ENCODE assay signal across 14 cellular contexts in genomic region chr18:13386891-13387801, GRCh38.
DNase-seq lines count a peak whose midpoint lies in the region; ATAC-seq and TF ChIP-seq lines count a peak whose summit lies in the region.
"Had no signal": no experiment of that assay in that cellular context is flagged by ENCODE, and none has a peak within 500 bp of the region (broad histone marks: within the 10 kb centered on the region; RNA-seq: fewer than 3 reads in every experiment).

No MANE protein-coding gene starts in this region.

- peaks cover 5% of the 10 kb centered on the region for H3K27me3 Mint-ChIP-seq in GM23338 (ENCODE audit: insufficient read depth, low read depth, poor library complexity)
- H3K27me3 Mint-ChIP-seq: IgD-negative memory B cell had no signal

- H3K9me3 ChIP-seq in osteoblast (ENCODE audit: low read depth, low read length): no peaks in the 10 kb centered on the region

- H4K20me1 ChIP-seq in osteoblast (ENCODE audit: insufficient read depth, low read length): no peaks in the 10 kb centered on the region
- H4K20me1 ChIP-seq in GM23338 (replicated peaks; ENCODE audit: insufficient read depth): no peaks in the 10 kb centered on the region

- no peaks in the 10 kb centered on the region for H3K4me1 Mint-ChIP-seq in GM23338

- no peak overlapping the region for H3K27ac Mint-ChIP-seq in GM23338

- no peaks in the 10 kb centered on the region for H3K9me3 Mint-ChIP-seq in GM23338

- no peaks in the 10 kb centered on the region for H3K36me3 ChIP-seq in osteoblast (ENCODE audit: insufficient read depth, low read length)
- H3K36me3 ChIP-seq in GM23338 (ENCODE audit: insufficient read depth): no peaks in the 10 kb centered on the region

- H3K79me2 ChIP-seq in osteoblast (ENCODE audit: insufficient read depth, low read length) (no peaks in the 10 kb centered on the region), GM23338 (replicated peaks; ENCODE audit: insufficient read depth) (no peaks in the 10 kb centered on the region)

- H2AFZ ChIP-seq in osteoblast (ENCODE audit: low read length) (no peak overlapping the region), GM23338 (no peak overlapping the region)

- DNase-seq in cardiac septum (ENCODE audit: low spot score) (peak; percentile 67), left cardiac atrium (no peak), ecto neural progenitor cell (ENCODE audit: low spot score) (peak; percentile 34), osteoblast (ENCODE audit: insufficient read length, low spot score, missing footprints) (peak; percentile 51), ureter (ENCODE audit: low spot score) (no peak), midbrain (lab: John Stamatoyannopoulos, UW) (no peak), GM23338 (ENCODE audit: low spot score) (no peak)
- DNase-seq: DND-41, GOT3, MV-4-11, NCI-H1417 treated with DMSO at 0.1 percent for 48 hours, NCI-H2029, NCI-H510A had no signal

- H3F3A ChIP-seq in GM23338 (replicated peaks; ENCODE audit: low read depth): no peaks in the 10 kb centered on the region

- H3K4me2 ChIP-seq in osteoblast (ENCODE audit: insufficient read depth, low read length) (no peak overlapping the region), GM23338 (no peak overlapping the region)

- TF ChIP-seq CTCF in osteoblast (IDR thresholded peaks at IDR 0.05; ENCODE audit: extremely low read depth, low read depth, low read length): no peak
- no peak for TF ChIP-seq CTCF in GM23338 (conservative IDR thresholded peaks at IDR 0.05; ENCODE audit: low read depth in 2 of 2)

- H3K4me3 Mint-ChIP-seq in GM23338: no peak overlapping the region
- H3K4me3 Mint-ChIP-seq: IgD-negative memory B cell had no signal

- H3K9me2 ChIP-seq in GM23338 (ENCODE audit: insufficient read depth): no peaks in the 10 kb centered on the region

- H3K27me3 ChIP-seq in osteoblast (ENCODE audit: insufficient read depth, low read length): no peaks in the 10 kb centered on the region
- no peaks in the 10 kb centered on the region for H3K27me3 ChIP-seq in GM23338 (ENCODE audit: insufficient read depth)

- H3K36me3 Mint-ChIP-seq in GM23338 (ENCODE audit: low read depth): no peaks in the 10 kb centered on the region
- H3K36me3 Mint-ChIP-seq: IgD-negative memory B cell had no signal

- ATAC-seq in left cardiac atrium (no peak), GM23338 (no peak)

- H3K27ac ChIP-seq in osteoblast (ENCODE audit: low read depth, low read length) (no peak overlapping the region), GM23338 (ENCODE audit: low read depth) (no peak overlapping the region)

- intact Hi-C loops in cardiac septum (cut with DNase I): no loop called here
- intact Hi-C loops in left cardiac atrium (cut with DNase I): loop anchor here (10.0 kb wide), 2 partner anchors 48 to 162 kb away; no protein-coding TSS in a partner anchor

- H3K4me1 ChIP-seq in osteoblast (ENCODE audit: insufficient read depth, low read length) (peaks cover 16% of the 10 kb centered on the region), GM23338 (ENCODE audit: insufficient read depth) (no peaks in the 10 kb centered on the region)

- H3K4me3 ChIP-seq in osteoblast (ENCODE audit: insufficient read depth, low read length) (no peak overlapping the region), GM23338 (no peak overlapping the region)

TF ChIP-seq in GM23338, 12 proteins besides CTCF, POLR2A, EP300 and RAD21 (continues in another document):
- no peak for TF ChIP-seq STAT1 (IDR thresholded peaks at IDR 0.05; ENCODE audit: unreplicated experiment)
- TF ChIP-seq EZH2phosphoT487 (IDR thresholded peaks at IDR 0.05; ENCODE audit: unreplicated experiment): no peak
- TF ChIP-seq ZNF114 (CRISPR knock-in tag; IDR thresholded peaks at IDR 0.05): no peak
- TF ChIP-seq REST (IDR thresholded peaks at IDR 0.05; ENCODE audit: unreplicated experiment): no peak
- TF ChIP-seq ETS1 (IDR thresholded peaks at IDR 0.05): no peak
- no peak for TF ChIP-seq EZH2 (IDR thresholded peaks at IDR 0.05; ENCODE audit: low read depth, unreplicated experiment)
- no peak for TF ChIP-seq CREB1 (CRISPR knock-in tag; IDR thresholded peaks at IDR 0.05; ENCODE audit: low read depth)

Comparison
In these comparisons a context has a peak if more than half of its experiments do, and no peak if none do; other contexts are left out.
1. DNase-seq: peak in cardiac septum (single experiment), ecto neural progenitor cell (single experiment) and osteoblast (single experiment); none in left cardiac atrium (single experiment), ureter (single experiment), midbrain (single experiment) and GM23338 (single experiment).